ENCODE assay signal across 1 cellular context in genomic region chr2:218003994-218004419, GRCh38.
TF ChIP-seq lines count a peak whose summit lies in the region.

No MANE protein-coding gene starts in this region.

TF ChIP-seq in H1, 55 proteins besides CTCF, POLR2A, EP300 and RAD21 (continued from another document):
- TF ChIP-seq ATF2 (IDR thresholded peaks at IDR 0.05; ENCODE audit: low read length): no peak
- TF ChIP-seq SIN3A (conservative IDR thresholded peaks at IDR 0.05 in 1 of 2, IDR thresholded peaks at IDR 0.05 in 1 of 2; ENCODE audit: low read depth in 1 of 2, low read length in 2 of 2): no peak
- TF ChIP-seq CBX5 (IDR thresholded peaks at IDR 0.05; ENCODE audit: low read depth, low read length): no peak
- TF ChIP-seq BCL11A (IDR thresholded peaks at IDR 0.05; ENCODE audit: low read depth in 2 of 2, low read length in 2 of 2): no peak
- no peak for TF ChIP-seq RFX5 (IDR thresholded peaks at IDR 0.05; ENCODE audit: borderline replicate concordance, low read depth, low read length)
- TF ChIP-seq MAFK (IDR thresholded peaks at IDR 0.05; ENCODE audit: low read depth, low read length): no peak
- TF ChIP-seq SIRT6 (IDR thresholded peaks at IDR 0.05; ENCODE audit: low read length): no peak
